ENCODE assay signal across 17 cellular contexts in genomic region chr17:80939151-80940145, GRCh38. TPM values are rescaled to one million over a fixed set of nuclear protein-coding genes. Genes with fewer than 3 reads are reported as not detected.
DNase-seq lines count a peak whose midpoint lies in the region; ATAC-seq, FAIRE-seq and TF ChIP-seq lines count a peak whose summit lies in the region.
"Had no signal": no experiment of that assay in that cellular context is flagged by ENCODE, and none has a peak within 500 bp of the region (broad histone marks: within the 10 kb centered on the region; RNA-seq: fewer than 3 reads in every experiment).

No MANE protein-coding gene starts in this region.

- no peak for FAIRE-seq in kidney (lab: Jason Lieb, UNC)
- FAIRE-seq: HTR-8/SVneo, keratinocyte had no signal

- H3K27ac ChIP-seq in kidney (ENCODE audit: low read depth in 2 of 2, low read length in 2 of 2) (no peak overlapping the region), suprapubic skin (no peak overlapping the region)
- H3K27ac ChIP-seq: adrenal gland had no signal

- H3K4me1 Mint-ChIP-seq in activated naive CD8-positive, alpha-beta T cell (ENCODE audit: low read depth): peaks cover 33% of the 10 kb centered on the region
- peaks cover 38% of the 10 kb centered on the region for H3K4me1 Mint-ChIP-seq in activated naive CD8-positive, alpha-beta T cell treated with anti-CD3 and anti-CD28 coated beads, Interleukin-2, amount 50 U/mL, for 24 hours
- peaks cover 18% of the 10 kb centered on the region for H3K4me1 Mint-ChIP-seq in T-helper 17 cell
- H3K4me1 Mint-ChIP-seq in endothelial cell (ENCODE audit: unreplicated experiment): no peaks in the 10 kb centered on the region

- TF ChIP-seq CTCF in kidney (IDR thresholded peaks at IDR 0.05; ENCODE audit: borderline replicate concordance, extremely low read depth, insufficient read depth): no peak
- TF ChIP-seq CTCF in suprapubic skin (IDR thresholded peaks at IDR 0.05): no peak
- no peak for TF ChIP-seq CTCF in endothelial cell (IDR thresholded peaks at IDR 0.05; ENCODE audit: unreplicated experiment)

- intact Hi-C loops in kidney (cut with DNase I): no loop called here

- no peaks in the 10 kb centered on the region for H3K27me3 ChIP-seq in suprapubic skin
- H3K27me3 ChIP-seq: adrenal gland, neutrophil had no signal

- WGBS in suprapubic skin: 92% methylated on average over 27 of the region's 27 CpGs

- H3K4me1 ChIP-seq in kidney (ENCODE audit: control insufficient read depth in 1 of 2, insufficient read depth in 1 of 2, low read depth in 1 of 2, low read length in 2 of 2): peaks cover 4 to 9% of the 10 kb centered on the region in 2 donors
- peaks cover 23% of the 10 kb centered on the region for H3K4me1 ChIP-seq in suprapubic skin

- H3K4me3 Mint-ChIP-seq in activated naive CD8-positive, alpha-beta T cell: peak overlapping the region; percentile 63
- H3K4me3 Mint-ChIP-seq in activated naive CD8-positive, alpha-beta T cell treated with anti-CD3 and anti-CD28 coated beads, Interleukin-2, amount 50 U/mL, for 24 hours: no peak overlapping the region
- H3K4me3 Mint-ChIP-seq in T-helper 17 cell: no peak overlapping the region
- H3K4me3 Mint-ChIP-seq in endothelial cell (ENCODE audit: unreplicated experiment): no peak overlapping the region

- TF ChIP-seq POLR2A in suprapubic skin (IDR thresholded peaks at IDR 0.05): no peak

- H3K27me3 Mint-ChIP-seq in activated naive CD8-positive, alpha-beta T cell: no peaks in the 10 kb centered on the region
- H3K27me3 Mint-ChIP-seq in activated naive CD8-positive, alpha-beta T cell treated with anti-CD3 and anti-CD28 coated beads, Interleukin-2, amount 50 U/mL, for 24 hours: no peaks in the 10 kb centered on the region
- no peaks in the 10 kb centered on the region for H3K27me3 Mint-ChIP-seq in T-helper 17 cell
- H3K27me3 Mint-ChIP-seq in endothelial cell (ENCODE audit: unreplicated experiment): no peaks in the 10 kb centered on the region

- peaks cover 2% of the 10 kb centered on the region for H3K36me3 Mint-ChIP-seq in activated naive CD8-positive, alpha-beta T cell
- H3K36me3 Mint-ChIP-seq in activated naive CD8-positive, alpha-beta T cell treated with anti-CD3 and anti-CD28 coated beads, Interleukin-2, amount 50 U/mL, for 24 hours (ENCODE audit: low read depth): peaks cover 6% of the 10 kb centered on the region
- H3K36me3 Mint-ChIP-seq in T-helper 17 cell (ENCODE audit: low read depth): no peaks in the 10 kb centered on the region
- peaks cover 9% of the 10 kb centered on the region for H3K36me3 Mint-ChIP-seq in endothelial cell (ENCODE audit: low read depth, unreplicated experiment)

- H3K9me3 ChIP-seq in T-helper 17 cell (ENCODE audit: control insufficient read depth, low read length, poor library complexity, severe bottlenecking) (no peaks in the 10 kb centered on the region), kidney (ENCODE audit: control insufficient read depth in 1 of 2, low read length in 2 of 2) (no peaks in the 10 kb centered on the region), suprapubic skin (no peaks in the 10 kb centered on the region)
- H3K9me3 ChIP-seq: adrenal gland, neutrophil had no signal

- H3K27ac Mint-ChIP-seq in activated naive CD8-positive, alpha-beta T cell: no peak overlapping the region
- H3K27ac Mint-ChIP-seq in activated naive CD8-positive, alpha-beta T cell treated with anti-CD3 and anti-CD28 coated beads, Interleukin-2, amount 50 U/mL, for 24 hours: no peak overlapping the region
- H3K27ac Mint-ChIP-seq in T-helper 17 cell (peak overlapping the region; percentile 93), endothelial cell (ENCODE audit: unreplicated experiment) (no peak overlapping the region)

- H3K4me3 ChIP-seq in kidney (ENCODE audit: low read length in 2 of 2) (no peak overlapping the region), suprapubic skin (no peak overlapping the region)
- H3K4me3 ChIP-seq: adrenal gland had no signal

- no peak overlapping the region for H3K9ac ChIP-seq in kidney (ENCODE audit: low read length in 2 of 2)

- no peaks in the 10 kb centered on the region for H3K36me3 ChIP-seq in kidney (ENCODE audit: control insufficient read depth in 1 of 2, insufficient read depth in 2 of 2, low read length in 2 of 2)
- H3K36me3 ChIP-seq in suprapubic skin: no peaks in the 10 kb centered on the region
- H3K36me3 ChIP-seq: adrenal gland had no signal

- no peak for DNase-seq in activated naive CD8-positive, alpha-beta T cell treated with anti-CD3 and anti-CD28 coated beads, Interleukin-2, amount 50 U/mL, for 24 hours
- DNase-seq in T-helper 17 cell (peak in 1 of 3 donors; percentile 2), kidney (peak; percentile 48), suprapubic skin (ENCODE audit: low spot score in 2 of 2) (peak; percentile 52 to 76), endothelial cell (ENCODE audit: low spot score) (no peak)
- DNase-seq: COR-L47, EL, mesenchymal stem cell, NCI-H1694 treated with DMSO at 0.1 percent for 48 hours had no signal

- H3K9me3 Mint-ChIP-seq in activated naive CD8-positive, alpha-beta T cell (ENCODE audit: low read depth): no peaks in the 10 kb centered on the region
- H3K9me3 Mint-ChIP-seq in activated naive CD8-positive, alpha-beta T cell treated with anti-CD3 and anti-CD28 coated beads, Interleukin-2, amount 50 U/mL, for 24 hours: no peaks in the 10 kb centered on the region
- no peaks in the 10 kb centered on the region for H3K9me3 Mint-ChIP-seq in endothelial cell (ENCODE audit: unreplicated experiment)

- no peak for ATAC-seq in activated naive CD8-positive, alpha-beta T cell treated with anti-CD3 and anti-CD28 coated beads, Interleukin-2, amount 50 U/mL, for 24 hours
- ATAC-seq in T-helper 17 cell: no peak
- ATAC-seq in GM18873 (IDR thresholded peaks at IDR 0.05; ENCODE audit: low FRiP score, unreplicated experiment): no peak
- no peak for ATAC-seq in GM18909 (IDR thresholded peaks at IDR 0.05; ENCODE audit: poor library complexity, unreplicated experiment)
- ATAC-seq: right cardiac atrium had no signal

- no peak for TF ChIP-seq EP300 in suprapubic skin (IDR thresholded peaks at IDR 0.05)

RNA-seq across cellular contexts. Expression of gene CHMP6, which starts 52.2 kb away (rescaled TPM):
- total RNA-seq in T-helper 17 cell: 10 to 100 TPM; 21.0 to 25.6 TPM
- 28.0 TPM for total RNA-seq in kidney
- 34.1 TPM for polyA plus RNA-seq in kidney (ENCODE audit: insufficient read depth, low read depth, low replicate concordance)
- 10 to 100 TPM; 17.5 to 35.6 (median 23.1) TPM for total RNA-seq in suprapubic skin
- 34.3 TPM for total RNA-seq in endothelial cell (ENCODE audit: unreplicated experiment)

Comparison
In these comparisons a context has a peak if more than half of its experiments do, and no peak if none do; other contexts are left out.
1. DNase-seq: peak in kidney (single experiment) and suprapubic skin (2 of 2); none in activated naive CD8-positive, alpha-beta T cell treated with anti-CD3 and anti-CD28 coated beads, Interleukin-2, amount 50 U/mL, for 24 hours (single experiment) and endothelial cell (single experiment).